11 cellular contexts compared by ENCODE assay signal in the genomic region with DNA sequence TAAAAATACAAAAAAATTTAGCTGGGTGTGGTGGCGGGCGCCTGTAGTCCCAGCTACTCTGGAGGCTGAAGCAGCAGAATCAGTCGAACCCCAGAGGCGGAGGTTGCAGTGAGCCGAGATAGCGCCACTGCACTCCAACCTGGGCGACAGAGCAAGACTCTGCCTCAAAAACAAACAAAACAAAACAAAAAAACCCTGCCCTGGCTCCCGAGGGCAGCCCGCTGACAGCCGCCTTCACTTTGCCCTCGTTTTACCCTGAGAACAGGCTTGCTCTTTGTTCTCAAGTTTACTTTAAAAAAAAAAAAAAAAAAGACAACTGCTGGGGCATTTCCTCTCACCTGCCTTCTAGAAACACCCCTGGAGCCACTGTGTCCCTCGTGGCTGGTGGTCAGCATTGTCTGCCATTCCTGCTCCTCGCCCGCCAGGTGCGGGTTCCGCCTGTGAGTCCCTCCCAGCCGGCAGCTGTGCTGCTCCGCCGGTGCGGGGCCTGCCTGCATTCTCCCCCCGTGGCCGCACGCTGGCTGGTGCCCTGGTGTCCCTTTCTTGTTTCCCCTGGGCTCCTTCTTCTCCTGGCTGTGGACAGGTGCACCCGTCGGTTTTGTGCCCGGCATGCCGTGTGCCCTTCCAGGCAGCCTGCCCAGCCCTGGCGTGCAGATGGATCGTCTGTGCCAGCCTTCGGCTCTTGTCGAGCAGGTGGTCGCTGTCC.
DNase-seq lines count a peak whose midpoint lies in the region; ATAC-seq and TF ChIP-seq lines count a peak whose summit lies in the region.
"Had no signal": no experiment of that assay in that cellular context is flagged by ENCODE, and none has a peak within 500 bp of the region (broad histone marks: within the 10 kb centered on the region; RNA-seq: fewer than 3 reads in every experiment).

No MANE protein-coding gene starts in this region.

- H3K36me3 Mint-ChIP-seq in activated CD8-positive, alpha-beta memory T cell treated with anti-CD3 and anti-CD28 coated beads, Interleukin-2, amount 10 ng/mL, durations not matched to agents 7 days and 5 days = peaks cover 21% of the 10 kb centered on the region

- CTCF ChIA-PET in activated CD8-positive, alpha-beta memory T cell treated with anti-CD3 and anti-CD28 coated beads, Interleukin-2, amount 10 ng/mL, durations not matched to agents 7 days and 5 days (lab: Charles Lee) = no interaction called here

- no peak overlapping the region for H3K4me3 ChIP-seq in spleen
- H3K4me3 ChIP-seq: tibial artery had no signal

- peaks cover 11% of the 10 kb centered on the region for H3K4me1 Mint-ChIP-seq in activated CD8-positive, alpha-beta memory T cell treated with anti-CD3 and anti-CD28 coated beads, Interleukin-2, amount 10 ng/mL, durations not matched to agents 7 days and 5 days
- H3K4me1 Mint-ChIP-seq: WTC11 had no signal

- no peak overlapping the region for H3K27ac Mint-ChIP-seq in activated CD8-positive, alpha-beta memory T cell treated with anti-CD3 and anti-CD28 coated beads, Interleukin-2, amount 10 ng/mL, durations not matched to agents 7 days and 5 days
- H3K27ac Mint-ChIP-seq: WTC11 had no signal

- intact Hi-C loops in left ventricle myocardium superior (cut with micrococcal nuclease) (no loop called here), spleen (cut with DNase I; ENCODE audit: low total_unique reads) (no loop called here)

- H3K9me3 ChIP-seq in spleen = no peaks in the 10 kb centered on the region
- H3K9me3 ChIP-seq: tibial artery had no signal

- TF ChIP-seq POLR2A in spleen (IDR thresholded peaks at IDR 0.05) = no peak

- H3K4me3 Mint-ChIP-seq in activated CD8-positive, alpha-beta memory T cell treated with anti-CD3 and anti-CD28 coated beads, Interleukin-2, amount 10 ng/mL, durations not matched to agents 7 days and 5 days = no peak overlapping the region
- H3K4me3 Mint-ChIP-seq: WTC11 had no signal

- WGBS in spleen, 5 donors = 90 to 95% (median 94%) methylated on average over 32 of the region's 32 CpGs

- H3K27ac ChIP-seq in spleen = no peak overlapping the region
- H3K27ac ChIP-seq: 22Rv1, tibial artery had no signal

- ATAC-seq in left ventricle myocardium superior = peak; percentile 83
- no peak for ATAC-seq in activated CD8-positive, alpha-beta memory T cell treated with anti-CD3 and anti-CD28 coated beads, Interleukin-2, amount 10 ng/mL, durations not matched to agents 7 days and 5 days
- ATAC-seq: WTC11 had no signal

- H3K27me3 ChIP-seq in spleen (replicated peaks in 1 of 7) = no peaks in the 10 kb centered on the region
- H3K27me3 ChIP-seq: tibial artery had no signal

- peaks cover 6 to 100% (median 94%) of the 10 kb centered on the region in 6 donors for H3K36me3 ChIP-seq in spleen

- no peaks in the 10 kb centered on the region for H3K27me3 Mint-ChIP-seq in activated CD8-positive, alpha-beta memory T cell treated with anti-CD3 and anti-CD28 coated beads, Interleukin-2, amount 10 ng/mL, durations not matched to agents 7 days and 5 days

- no peak for TF ChIP-seq CTCF in spleen (IDR thresholded peaks at IDR 0.05 in 8 of 11, conservative IDR thresholded peaks at IDR 0.05 in 3 of 11)

- no peaks in the 10 kb centered on the region for H3K9me3 Mint-ChIP-seq in activated CD8-positive, alpha-beta memory T cell treated with anti-CD3 and anti-CD28 coated beads, Interleukin-2, amount 10 ng/mL, durations not matched to agents 7 days and 5 days (ENCODE audit: low read depth)
- H3K9me3 Mint-ChIP-seq: WTC11 had no signal

- DNase-seq in DMS53 (lab: John Stamatoyannopoulos, UW) (peak; percentile 57), DMS53 treated with DMSO at 0.1 percent for 48 hours (lab: John Stamatoyannopoulos, UW; ENCODE audit: unreplicated experiment) (no peak), NCI-H748 (lab: John Stamatoyannopoulos, UW; ENCODE audit: unreplicated experiment) (peak; percentile 81), left ventricle myocardium superior (peak; percentile 72), spleen (peak; percentile 73), kidney tubule cell (ENCODE audit: low spot score) (no peak), NCI-H2227 treated with DMSO at 0.1 percent for 48 hours (lab: John Stamatoyannopoulos, UW) (no peak)
- DNase-seq in activated CD8-positive, alpha-beta memory T cell treated with anti-CD3 and anti-CD28 coated beads, Interleukin-2, amount 10 ng/mL, durations not matched to agents 7 days and 5 days = no peak
- DNase-seq: tibial artery had no signal

- no peaks in the 10 kb centered on the region for H3K4me1 ChIP-seq in spleen
- H3K4me1 ChIP-seq: tibial artery had no signal

Comparison
In these comparisons a context has a peak if more than half of its experiments do, and no peak if none do; other contexts are left out.
1. DNase-seq: peak in DMS53 (single experiment), NCI-H748 (single experiment), left ventricle myocardium superior (single experiment) and spleen (single experiment); none in DMS53 treated with DMSO at 0.1 percent for 48 hours (single experiment), kidney tubule cell (single experiment), NCI-H2227 treated with DMSO at 0.1 percent for 48 hours (single experiment) and activated CD8-positive, alpha-beta memory T cell treated with anti-CD3 and anti-CD28 coated beads, Interleukin-2, amount 10 ng/mL, durations not matched to agents 7 days and 5 days (single experiment).